18 cellular contexts compared by ENCODE assay signal in genomic region chr2:95445317-95445716, GRCh38. TPM values are rescaled to one million over a fixed set of nuclear protein-coding genes. Genes with fewer than 3 reads are reported as not detected.
"Had no signal": no experiment of that assay in that cellular context is flagged by ENCODE, and none has a peak within 500 bp of the region (broad histone marks: within the 10 kb centered on the region; RNA-seq: fewer than 3 reads in every experiment).

No MANE protein-coding gene starts in this region.

RNA-seq across cellular contexts. Expression of gene TRIM43B, which starts 39.2 kb away (rescaled TPM):
- total RNA-seq: activated naive CD4-positive, alpha-beta T cell treated with anti-CD3 and anti-CD28 coated beads for 36 hours; activated naive CD4-positive, alpha-beta T cell treated with anti-CD3 and anti-CD28 coated beads, Interleukin-2, amount 50 U/mL, for 72 hours; activated naive CD8-positive, alpha-beta T cell treated with anti-CD3 and anti-CD28 coated beads for 36 hours; activated naive CD8-positive, alpha-beta T cell treated with anti-CD3 and anti-CD28 coated beads, Interleukin-2, amount 10 ng/mL, durations not matched to agents 7 days and 5 days; activated T-cell treated with anti-CD3 and anti-CD28 coated beads, Interleukin-2, amount 50 U/mL, for 4 hours; activated T-cell treated with anti-CD3 and anti-CD28 coated beads, Interleukin-2, amount 50 U/mL, for 72 hours; activated T-helper 1 cell treated with anti-CD3 and anti-CD28 coated beads, Interleukin-12 subunit alpha, Interleukin-12 subunit beta, Interleukin-2, Interleukin-4 antibody, amounts not matched to agents 30 ng/mL and 10 ng/mL and 1 ng/mL, durations not matched to agents 14 hours and 24 hours and 36 hours; activated T-helper 17 cell treated with anti-CD3 and anti-CD28 coated beads, Interleukin-2, amount 50 U/mL, for 72 hours; activated T-helper 2 cell treated with anti-CD3 and anti-CD28 coated beads, Interferon-gamma antibody, Interleukin-2, Interleukin-4, amounts not matched to agents 10 μg/mL and 5 μg/mL and 100 μg/mL, durations not matched to agents 14 hours and 24 hours and 36 hours; adrenal gland; aorta; ascending aorta; body of pancreas; breast epithelium; bronchial epithelial cell; cardiac muscle cell; cardiac septum; chondrocyte had no signal
